In genomic region chr2:149872638-149873037, GRCh38 we compare ENCODE assay signal across 25 cellular contexts.
"Had no signal": no experiment of that assay in that cellular context is flagged by ENCODE, and none has a peak within 500 bp of the region (broad histone marks: within the 10 kb centered on the region; RNA-seq: fewer than 3 reads in every experiment).

No MANE protein-coding gene starts in this region.

- H3K4me1 ChIP-seq: gastrocnemius medialis, sigmoid colon, suprapubic skin, tibial artery, upper lobe of right lung had no signal

- H3K36me3 ChIP-seq: gastrocnemius medialis, ovary, sigmoid colon, suprapubic skin, tibial artery, upper lobe of right lung had no signal

- H3K4me2 ChIP-seq: smooth muscle cell had no signal

- H3K36me3 Mint-ChIP-seq: activated naive CD4-positive, alpha-beta T cell treated with anti-CD3 and anti-CD28 coated beads, Interleukin-2, amount 50 U/mL, for 72 hours; naive B cell had no signal

- H3K4me1 Mint-ChIP-seq: activated B cell treated with CpG ODN at 0.5 μM for 24 hours, naive B cell had no signal

- H3K9me3 ChIP-seq: gastrocnemius medialis, ovary, sigmoid colon, suprapubic skin, tibial artery, upper lobe of right lung had no signal

- H3K27me3 ChIP-seq: gastrocnemius medialis, ovary, sigmoid colon, suprapubic skin, tibial artery, upper lobe of right lung had no signal

- H3K9me3 Mint-ChIP-seq: activated T-helper 2 cell treated with anti-CD3 and anti-CD28 coated beads, Interferon-gamma antibody, Interleukin-2, Interleukin-4, amounts not matched to agents 10 μg/mL and 5 μg/mL and 100 μg/mL, durations not matched to agents 14 hours and 24 hours and 36 hours had no signal

- H3K4me3 ChIP-seq: gastrocnemius medialis, ovary, sigmoid colon, smooth muscle cell, suprapubic skin, tibial artery, upper lobe of right lung had no signal

- DNase-seq: activated B cell treated with CpG ODN at 0.5 μM for 24 hours; activated CD4-positive, alpha-beta T cell treated with anti-CD3 and anti-CD28 coated beads, Interleukin-2, amount 50 U/mL, for 1 hour; activated CD8-positive, alpha-beta T cell treated with anti-CD3 and anti-CD28 coated beads for 36 hours; activated naive CD4-positive, alpha-beta T cell; activated T-cell treated with anti-CD3 and anti-CD28 coated beads, Interleukin-2, amount 50 U/mL, for 48 hours; cortex of kidney; effector memory CD8-positive, alpha-beta T cell; erythroblast; gastrocnemius medialis; glutamatergic neuron; left ventricle myocardium superior; naive B cell; nephron progenitor cell; ovary; sigmoid colon; stimulated activated CD4-positive, alpha-beta T cell treated with anti-CD3 and anti-CD28 coated beads, Interleukin-2, amount 100 ng/mL, for 24 hours; stimulated activated naive CD4-positive, alpha-beta T cell; T-helper 2 cell; tibial artery; upper lobe of right lung had no signal

- H3K27ac Mint-ChIP-seq: activated B cell treated with CpG ODN at 0.5 μM for 24 hours; activated CD8-positive, alpha-beta T cell treated with anti-CD3 and anti-CD28 coated beads for 36 hours; activated naive CD4-positive, alpha-beta T cell treated with anti-CD3 and anti-CD28 coated beads, Interleukin-2, amount 50 U/mL, for 72 hours; activated T-helper 2 cell treated with anti-CD3 and anti-CD28 coated beads, Interferon-gamma antibody, Interleukin-2, Interleukin-4, amounts not matched to agents 10 μg/mL and 5 μg/mL and 100 μg/mL, durations not matched to agents 14 hours and 24 hours and 36 hours; effector memory CD8-positive, alpha-beta T cell; naive B cell; nephron progenitor cell; progenitor cell of endocrine pancreas had no signal

- H3K27me3 Mint-ChIP-seq: activated B cell treated with CpG ODN at 0.5 μM for 24 hours; activated CD8-positive, alpha-beta T cell treated with anti-CD3 and anti-CD28 coated beads for 36 hours; effector memory CD8-positive, alpha-beta T cell; naive B cell; progenitor cell of endocrine pancreas had no signal

- H3K4me3 Mint-ChIP-seq: activated B cell treated with CpG ODN at 0.5 μM for 24 hours; activated CD8-positive, alpha-beta T cell treated with anti-CD3 and anti-CD28 coated beads for 36 hours; effector memory CD8-positive, alpha-beta T cell; naive B cell; nephron progenitor cell had no signal

- H3K27ac ChIP-seq: gastrocnemius medialis, ovary, sigmoid colon, suprapubic skin, tibial artery, upper lobe of right lung had no signal

- ATAC-seq: activated CD8-positive, alpha-beta T cell treated with anti-CD3 and anti-CD28 coated beads for 36 hours; activated naive CD4-positive, alpha-beta T cell treated with anti-CD3 and anti-CD28 coated beads, Interleukin-2, amount 50 U/mL, for 72 hours; effector memory CD8-positive, alpha-beta T cell; gastrocnemius medialis; left ventricle myocardium superior; upper lobe of right lung had no signal
